Comparison of ENCODE assay signal across 8 cellular contexts in genomic region chr2:26785431-26786206, GRCh38. TPM values are rescaled to one million over a fixed set of nuclear protein-coding genes. Genes with fewer than 3 reads are reported as not detected.
DNase-seq lines count a peak whose midpoint lies in the region; ATAC-seq and TF ChIP-seq lines count a peak whose summit lies in the region.

Gene CENPA (plus strand): TSS chr2:26786056. CDS start chr2:26786197, 141 bp downstream.

- TF ChIP-seq CTCF in ascending aorta (IDR thresholded peaks at IDR 0.05): peak in 1 of 3 experiments; percentile 28

- H3K9me3 ChIP-seq in ascending aorta (no peaks in the 10 kb centered on the region), right cardiac atrium (ENCODE audit: control insufficient read depth, low read length) (no peaks in the 10 kb centered on the region), aorta (ENCODE audit: control insufficient read depth, low read length) (no peaks in the 10 kb centered on the region)

- peak; percentile 96 for DNase-seq in NCI-H187 treated with DMSO at 0.1 percent for 48 hours (lab: John Stamatoyannopoulos, UW)
- DNase-seq in ascending aorta (ENCODE audit: low spot score in 2 of 2): peak; percentile 96 to 99
- DNase-seq in right cardiac atrium: peak; percentile 97 to 99 (median 98)
- peak; percentile 99 for DNase-seq in pulmonary artery endothelial cell (ENCODE audit: low read depth, low spot score)
- DNase-seq in aorta: peak; percentile 98

- H3K36me3 ChIP-seq in ascending aorta: peaks cover 5% of the 10 kb centered on the region in 2 donors
- H3K36me3 ChIP-seq in aorta (ENCODE audit: control insufficient read depth in 1 of 2, insufficient read depth in 2 of 2, low read length in 1 of 2): no peaks in the 10 kb centered on the region

- H3K27ac ChIP-seq in ascending aorta: no peak within 1 kb of the TSS
- no peak within 1 kb of the TSS for H3K27ac ChIP-seq in right cardiac atrium (ENCODE audit: low read length)
- no peak within 1 kb of the TSS for H3K27ac ChIP-seq in aorta (ENCODE audit: low read depth in 1 of 2, low read length in 2 of 2)

- ATAC-seq in GM18499 (IDR thresholded peaks at IDR 0.05; ENCODE audit: insufficient read depth, unreplicated experiment) (peak; percentile 97), HG02943 (IDR thresholded peaks at IDR 0.05; ENCODE audit: low read depth, unreplicated experiment) (peak; percentile 98), right cardiac atrium (peak; percentile 99), aorta (ENCODE audit: low FRiP score) (peak; percentile 98)

- intact Hi-C loops in T-helper 2 cell treated with Interferon-gamma antibody and Interleukin-4, amounts not matched to agents 100 ng/mL and 5 ng/mL, for 36 hours (cut with micrococcal nuclease): loop anchor here (1.0 to 2.0 kb wide), 2 partner anchors 21 to 247 kb away; partner anchors contain the start of genes SLC35F6 and TMEM214
- intact Hi-C loops in ascending aorta (cut with DNase I) (loop anchor here (1.0 kb wide), 1 partner anchor 21 kb away; the partner anchor contains the start of gene SLC35F6), right cardiac atrium (cut with DNase I) (no loop called here), aorta (cut with DNase I) (no loop called here)

- H3K4me1 ChIP-seq in ascending aorta (peaks cover 0 to 14% of the 10 kb centered on the region in 2 donors), right cardiac atrium (ENCODE audit: control insufficient read depth, insufficient read depth, low read length) (no peaks in the 10 kb centered on the region), aorta (ENCODE audit: control insufficient read depth in 1 of 2, insufficient read depth in 2 of 2, low read length in 2 of 2) (no peaks in the 10 kb centered on the region)

- WGBS in right cardiac atrium: under 1% methylated on average over 55 of the region's 55 CpGs
- WGBS in aorta, 2 donors: 1% methylated on average over 55 of the region's 55 CpGs

- H3K27me3 ChIP-seq in ascending aorta (no peaks in the 10 kb centered on the region), right cardiac atrium (ENCODE audit: control insufficient read depth, insufficient read depth) (no peaks in the 10 kb centered on the region), aorta (ENCODE audit: control insufficient read depth in 1 of 2, insufficient read depth in 2 of 2, low read length in 1 of 2) (no peaks in the 10 kb centered on the region)

- H3K4me3 ChIP-seq in ascending aorta (peak within 1 kb of the TSS; percentile 88 to 96), right cardiac atrium (ENCODE audit: low read length) (peak within 1 kb of the TSS; percentile 90), aorta (ENCODE audit: low read length in 2 of 2) (peak within 1 kb of the TSS; percentile 45 to 54)

RNA-seq across cellular contexts. Expression of gene CENPA, which starts in this region (rescaled TPM):
- 37.9 and 38.5 TPM in 2 replicates for total RNA-seq in T-helper 2 cell treated with Interferon-gamma antibody and Interleukin-4, amounts not matched to agents 100 ng/mL and 5 ng/mL, for 36 hours
- total RNA-seq in ascending aorta (not detected), right cardiac atrium (under 1 TPM in 2 of 4 donors, not detected in 2; 0.71 to 0.91 TPM), pulmonary artery endothelial cell (14.2 and 28.3 TPM in 2 replicates), aorta (1 to 10 TPM in 1 of 2 donors, under 1 TPM in 1; 0.23 to 1.2 TPM)
- polyA plus RNA-seq in right cardiac atrium (0.18 TPM), aorta (not detected)

Comparison
In these comparisons a context has a peak if more than half of its experiments do, and no peak if none do; other contexts are left out.
1. Peak in DNase-seq and H3K4me3 ChIP-seq in ascending aorta; RNA of the gene not detected or under 1 TPM.
2. Peak in DNase-seq, ATAC-seq and H3K4me3 ChIP-seq in right cardiac atrium; RNA of the gene not detected or under 1 TPM.
3. intact Hi-C loops: an anchor here in T-helper 2 cell treated with Interferon-gamma antibody and Interleukin-4, amounts not matched to agents 100 ng/mL and 5 ng/mL, for 36 hours (1.0 to 2.0 kb wide) and ascending aorta (1.0 kb wide); none called in right cardiac atrium and aorta.